Comparison of ENCODE assay signal across 8 cellular contexts in genomic region chr1:148371551-148371994, GRCh38.
DNase-seq lines count a peak whose midpoint lies in the region; ATAC-seq and TF ChIP-seq lines count a peak whose summit lies in the region.
"Not testable (repeated sequence)": the region's sequence is repeated elsewhere in the genome, so short reads cannot be mapped to it uniquely, and the experiment has no call there.

No MANE protein-coding gene starts in this region.

- not testable (repeated sequence) for H3K4me1 ChIP-seq in lower lobe of right lung

- H3K27me3 ChIP-seq in lower lobe of right lung (ENCODE audit: low read depth) = not testable (repeated sequence)

- peak overlapping the region; percentile 97 for H3K27ac Mint-ChIP-seq in activated T-helper 2 cell treated with anti-CD3 and anti-CD28 coated beads, Interferon-gamma antibody, Interleukin-2, Interleukin-4, amounts not matched to agents 10 μg/mL and 5 μg/mL and 100 μg/mL, durations not matched to agents 14 hours and 24 hours and 36 hours

- TF ChIP-seq CTCF in AG10803 (conservative IDR thresholded peaks at IDR 0.05; ENCODE audit: low read length) (peak; percentile 76), epithelial cell of esophagus (IDR thresholded peaks at IDR 0.05; ENCODE audit: insufficient read depth, low read depth, low read length, missing control alignments) (peak; percentile 74), lower lobe of right lung (IDR thresholded peaks at IDR 0.05) (peak; percentile 70)

- H3K9me3 Mint-ChIP-seq in activated T-helper 2 cell treated with anti-CD3 and anti-CD28 coated beads, Interferon-gamma antibody, Interleukin-2, Interleukin-4, amounts not matched to agents 10 μg/mL and 5 μg/mL and 100 μg/mL, durations not matched to agents 14 hours and 24 hours and 36 hours = not testable (repeated sequence)

- peak; percentile 69 for DNase-seq in AG10803 (ENCODE audit: low read depth)
- DNase-seq in GM19240 (ENCODE audit: insufficient read length, low spot score) = peak; percentile 43
- DNase-seq in NCI-H128 (lab: John Stamatoyannopoulos, UW; ENCODE audit: unreplicated experiment) = peak; percentile 24
- peak; percentile 69 for DNase-seq in SKM-1 (lab: John Stamatoyannopoulos, UW; ENCODE audit: unreplicated experiment)
- peak; percentile 61 for DNase-seq in activated T-helper 2 cell treated with anti-CD3 and anti-CD28 coated beads, Interferon-gamma antibody, Interleukin-2, Interleukin-4, amounts not matched to agents 10 μg/mL and 5 μg/mL and 100 μg/mL, durations not matched to agents 14 hours and 24 hours and 36 hours (ENCODE audit: low spot score)
- peak; percentile 81 for DNase-seq in epithelial cell of esophagus (ENCODE audit: low read depth)
- not testable (repeated sequence) for DNase-seq in lower lobe of right lung
- DNase-seq in stimulated activated CD4-positive, alpha-beta T cell treated with anti-CD3 and anti-CD28 coated beads, Interleukin-1b, Interleukin-23, amount 100 ng/mL, for 48 hours = peak; percentile 76

- not testable (repeated sequence) for H3K27me3 Mint-ChIP-seq in activated T-helper 2 cell treated with anti-CD3 and anti-CD28 coated beads, Interferon-gamma antibody, Interleukin-2, Interleukin-4, amounts not matched to agents 10 μg/mL and 5 μg/mL and 100 μg/mL, durations not matched to agents 14 hours and 24 hours and 36 hours (ENCODE audit: low read depth)

- H3K4me3 ChIP-seq in AG10803 (ENCODE audit: low read length); epithelial cell of esophagus (ENCODE audit: low read length); lower lobe of right lung: not testable (repeated sequence)

- H3K27ac ChIP-seq in lower lobe of right lung = not testable (repeated sequence)

- peaks cover 39% of the 10 kb centered on the region for H3K4me1 Mint-ChIP-seq in activated T-helper 2 cell treated with anti-CD3 and anti-CD28 coated beads, Interferon-gamma antibody, Interleukin-2, Interleukin-4, amounts not matched to agents 10 μg/mL and 5 μg/mL and 100 μg/mL, durations not matched to agents 14 hours and 24 hours and 36 hours (ENCODE audit: low read depth)

- H3K36me3 Mint-ChIP-seq in activated T-helper 2 cell treated with anti-CD3 and anti-CD28 coated beads, Interferon-gamma antibody, Interleukin-2, Interleukin-4, amounts not matched to agents 10 μg/mL and 5 μg/mL and 100 μg/mL, durations not matched to agents 14 hours and 24 hours and 36 hours (ENCODE audit: low read depth) = not testable (repeated sequence)

- not testable (repeated sequence) for H3K9me3 ChIP-seq in lower lobe of right lung

- intact Hi-C loops in activated T-helper 2 cell treated with anti-CD3 and anti-CD28 coated beads, Interferon-gamma antibody, Interleukin-2, Interleukin-4, amounts not matched to agents 10 μg/mL and 5 μg/mL and 100 μg/mL, durations not matched to agents 14 hours and 24 hours and 36 hours (cut with micrococcal nuclease) = loop anchor here (10.0 kb wide), 1 partner anchor 153 kb away; no protein-coding TSS in a partner anchor
- intact Hi-C loops in lower lobe of right lung (cut with DNase I) = not testable (repeated sequence)

- not testable (repeated sequence) for H3K36me3 ChIP-seq in lower lobe of right lung

- peak; percentile 95 to 98 for ATAC-seq in lower lobe of right lung

- not testable (repeated sequence) for H3K4me3 Mint-ChIP-seq in activated T-helper 2 cell treated with anti-CD3 and anti-CD28 coated beads, Interferon-gamma antibody, Interleukin-2, Interleukin-4, amounts not matched to agents 10 μg/mL and 5 μg/mL and 100 μg/mL, durations not matched to agents 14 hours and 24 hours and 36 hours (ENCODE audit: low read depth)
